Comparison of ENCODE assay signal across 1 cellular context in genomic region chr1:210751911-210752310, GRCh38.
TF ChIP-seq lines count a peak whose summit lies in the region.

No MANE protein-coding gene starts in this region.

TF ChIP-seq in SK-N-SH, 30 proteins besides CTCF, POLR2A, EP300 and RAD21:
- TF ChIP-seq MAX (IDR thresholded peaks at IDR 0.05; ENCODE audit: low read depth) = no peak
- TF ChIP-seq TCF12 (IDR thresholded peaks at IDR 0.05) = no peak
- TF ChIP-seq RCOR1 (IDR thresholded peaks at IDR 0.05; ENCODE audit: low read length) = no peak
- no peak for TF ChIP-seq ZBTB33 (IDR thresholded peaks at IDR 0.05; ENCODE audit: borderline replicate concordance, low read depth)
- no peak for TF ChIP-seq FOXJ3 (CRISPR knock-in tag; IDR thresholded peaks at IDR 0.05)
- TF ChIP-seq RFX5 (IDR thresholded peaks at IDR 0.05; ENCODE audit: low read length) = no peak
- no peak for TF ChIP-seq JUND (IDR thresholded peaks at IDR 0.05)
